28 cellular contexts compared by ENCODE assay signal in genomic region chr6:46927066-46927465, GRCh38. TPM values are rescaled to one million over a fixed set of nuclear protein-coding genes. Genes with fewer than 3 reads are reported as not detected.
DNase-seq lines count a peak whose midpoint lies in the region; ATAC-seq and TF ChIP-seq lines count a peak whose summit lies in the region.
"Had no signal": no experiment of that assay in that cellular context is flagged by ENCODE, and none has a peak within 500 bp of the region (broad histone marks: within the 10 kb centered on the region; RNA-seq: fewer than 3 reads in every experiment).

No MANE protein-coding gene starts in this region.

- no peak for TF ChIP-seq POLR2A in uterus (IDR thresholded peaks at IDR 0.05)

- H3K4me1 Mint-ChIP-seq in Calu3 (ENCODE audit: low read depth, unreplicated experiment) (peaks cover 70% of the 10 kb centered on the region), chondrocyte (ENCODE audit: low read depth) (peaks cover 15% of the 10 kb centered on the region)
- no peaks in the 10 kb centered on the region for H3K4me1 Mint-ChIP-seq in CD8-positive, alpha-beta memory T cell
- H3K4me1 Mint-ChIP-seq: immature natural killer cell; neural crest cell; stimulated activated naive CD8-positive, alpha-beta T cell treated with anti-CD3 and anti-CD28 coated beads, Interleukin-15, amount 100 ng/mL, for 72 hours had no signal

- no peaks in the 10 kb centered on the region for H3K4me1 ChIP-seq in uterus
- no peaks in the 10 kb centered on the region for H3K4me1 ChIP-seq in CD8-positive, alpha-beta memory T cell (ENCODE audit: insufficient read depth, low read length)

- H3K27me3 Mint-ChIP-seq in Calu3 (ENCODE audit: unreplicated experiment) (no peaks in the 10 kb centered on the region), chondrocyte (ENCODE audit: low read depth) (no peaks in the 10 kb centered on the region)
- peaks cover 0 to 3% of the 10 kb centered on the region in 2 donors for H3K27me3 Mint-ChIP-seq in CD8-positive, alpha-beta memory T cell

- H3K27ac Mint-ChIP-seq in Calu3 (ENCODE audit: unreplicated experiment) (peak overlapping the region; percentile 88), chondrocyte (ENCODE audit: unreplicated experiment) (peak overlapping the region; percentile 35)
- H3K27ac Mint-ChIP-seq in CD8-positive, alpha-beta memory T cell, result no peak overlapping the region
- H3K27ac Mint-ChIP-seq: activated naive CD4-positive, alpha-beta T cell treated with anti-CD3 and anti-CD28 coated beads for 36 hours; activated T-cell treated with anti-CD3 and anti-CD28 coated beads, Interleukin-2, amount 50 U/mL, for 72 hours; immature natural killer cell; stimulated activated naive CD8-positive, alpha-beta T cell treated with anti-CD3 and anti-CD28 coated beads, Interleukin-15, amount 100 ng/mL, for 72 hours had no signal

- intact Hi-C loops in Calu3 (cut with micrococcal nuclease; ENCODE audit: unreplicated experiment), result loop anchor here (5.0 kb wide), 3 partner anchors 40 to 115 kb away; partner anchors contain the start of gene ADGRF1
- intact Hi-C loops in uterus (cut with DNase I; ENCODE audit: low total_unique reads), result no loop called here

- H3K36me3 Mint-ChIP-seq in Calu3 (ENCODE audit: insufficient read depth, unreplicated experiment), result peaks cover 11% of the 10 kb centered on the region
- no peaks in the 10 kb centered on the region for H3K36me3 Mint-ChIP-seq in chondrocyte (ENCODE audit: low read depth)
- no peaks in the 10 kb centered on the region for H3K36me3 Mint-ChIP-seq in CD8-positive, alpha-beta memory T cell
- H3K36me3 Mint-ChIP-seq: immature natural killer cell had no signal

- DNase-seq in Calu3 (no peak), M059J (ENCODE audit: low read depth) (peak; percentile 66), chondrocyte (ENCODE audit: low spot score) (no peak), omental fat pad (ENCODE audit: low spot score) (no peak), uterus (no peak)
- no peak for DNase-seq in CD8-positive, alpha-beta memory T cell
- DNase-seq: activated CD4-positive, alpha-beta T cell treated with anti-CD3 and anti-CD28 coated beads, Interleukin-2, amount 50 U/mL, for 48 hours; activated naive CD4-positive, alpha-beta T cell treated with anti-CD3 and anti-CD28 coated beads for 36 hours; activated T-cell treated with anti-CD3 and anti-CD28 coated beads, Interleukin-2, amount 50 U/mL, for 72 hours; GDM1; hippocampal formation; immature natural killer cell; left colon; mesenchymal stem cell; NCI-H1105; NCI-H187; NCI-H446 treated with DMSO at 0.1 percent for 48 hours; NCI-H82; stimulated activated CD4-positive, alpha-beta T cell treated with anti-CD3 and anti-CD28 coated beads, Interleukin-2, amount 100 ng/mL, for 48 hours; stimulated activated naive CD8-positive, alpha-beta T cell treated with anti-CD3 and anti-CD28 coated beads, Interleukin-15, amount 100 ng/mL, for 72 hours had no signal

- no peak overlapping the region for H3K27ac ChIP-seq in uterus
- H3K27ac ChIP-seq in CD8-positive, alpha-beta memory T cell (ENCODE audit: low read depth, low read length), result no peak overlapping the region

- POLR2A ChIA-PET in CD8-positive, alpha-beta memory T cell (lab: Charles Lee), result no interaction called here

- CTCF ChIA-PET in Calu3 (lab: Charles Lee), result no interaction called here
- CTCF ChIA-PET in CD8-positive, alpha-beta memory T cell (lab: Charles Lee), result no interaction called here

- ATAC-seq in omental fat pad (ENCODE audit: low FRiP score), result peak; percentile 51
- no peak for ATAC-seq in GM21390 (IDR thresholded peaks at IDR 0.05; ENCODE audit: unreplicated experiment)
- no peak for ATAC-seq in HG03378 (IDR thresholded peaks at IDR 0.05; ENCODE audit: unreplicated experiment)
- ATAC-seq: activated CD4-positive, CD25-positive, alpha-beta regulatory T cell treated with anti-CD3 and anti-CD28 coated beads, Interleukin-2, amount 50 U/mL, for 24 hours; activated T-cell treated with anti-CD3 and anti-CD28 coated beads, Interleukin-2, amount 50 U/mL, for 72 hours; left colon; stimulated activated naive CD8-positive, alpha-beta T cell treated with anti-CD3 and anti-CD28 coated beads, Interleukin-15, amount 100 ng/mL, for 72 hours had no signal

- no peaks in the 10 kb centered on the region for H3K36me3 ChIP-seq in uterus
- no peaks in the 10 kb centered on the region for H3K36me3 ChIP-seq in CD8-positive, alpha-beta memory T cell (ENCODE audit: insufficient read depth, low read length)

- H3K4me3 ChIP-seq in uterus, result no peak overlapping the region
- no peak overlapping the region for H3K4me3 ChIP-seq in CD8-positive, alpha-beta memory T cell (ENCODE audit: low read length)

- TF ChIP-seq CTCF in Calu3 (IDR thresholded peaks at IDR 0.05; ENCODE audit: unreplicated experiment), result no peak
- TF ChIP-seq CTCF in chondrocyte (IDR thresholded peaks at IDR 0.05), result no peak
- TF ChIP-seq CTCF in omental fat pad (IDR thresholded peaks at IDR 0.05), result no peak
- TF ChIP-seq CTCF in uterus (IDR thresholded peaks at IDR 0.05), result no peak

- H3K9me3 ChIP-seq in uterus, result no peaks in the 10 kb centered on the region
- H3K9me3 ChIP-seq in CD8-positive, alpha-beta memory T cell (ENCODE audit: low read length), result no peaks in the 10 kb centered on the region

- no TSS peak for BruUV-seq in Calu3 (replicated peaks; lab: Mats Ljungman, UMichigan)

- H3K4me3 Mint-ChIP-seq in Calu3 (ENCODE audit: low read depth, unreplicated experiment) (peak overlapping the region; percentile 19), chondrocyte (ENCODE audit: unreplicated experiment) (no peak overlapping the region)
- no peak overlapping the region for H3K4me3 Mint-ChIP-seq in CD8-positive, alpha-beta memory T cell
- H3K4me3 Mint-ChIP-seq: activated naive CD4-positive, alpha-beta T cell treated with anti-CD3 and anti-CD28 coated beads for 36 hours; activated T-cell treated with anti-CD3 and anti-CD28 coated beads, Interleukin-2, amount 50 U/mL, for 72 hours; immature natural killer cell; neural crest cell; stimulated activated naive CD8-positive, alpha-beta T cell treated with anti-CD3 and anti-CD28 coated beads, Interleukin-15, amount 100 ng/mL, for 72 hours had no signal

- no peaks in the 10 kb centered on the region for H3K27me3 ChIP-seq in uterus
- H3K27me3 ChIP-seq in CD8-positive, alpha-beta memory T cell (ENCODE audit: insufficient read depth, low read length, poor library complexity, severe bottlenecking), result no peaks in the 10 kb centered on the region

- H3K9me3 Mint-ChIP-seq in Calu3 (ENCODE audit: low read depth, unreplicated experiment) (peaks cover 7% of the 10 kb centered on the region), chondrocyte (ENCODE audit: low read depth) (no peaks in the 10 kb centered on the region)
- peaks cover 0 to 3% (median 0%) of the 10 kb centered on the region in 5 donors for H3K9me3 Mint-ChIP-seq in CD8-positive, alpha-beta memory T cell
- H3K9me3 Mint-ChIP-seq: activated naive CD4-positive, alpha-beta T cell treated with anti-CD3 and anti-CD28 coated beads for 36 hours had no signal

RNA-seq across cellular contexts. Expression of gene ADGRF5, which starts 5.3 kb away (rescaled TPM):
- 0.07 and 0.24 TPM in 2 replicates for total RNA-seq in Calu3 (2022)
- 0.07 TPM in 1 of 2 replicates, not detected in the other for total RNA-seq in M059J (2014; rRNA removed; shearing (Covaris generic))
- total RNA-seq in chondrocyte, result 0.67 to 0.95 TPM in 2 of 3 replicates, not detected in the other
- 100 to 1,000 TPM in 1 of 4 donors, 10 to 100 TPM in 3; 29.7 to 324 (median 74.1) TPM for total RNA-seq in omental fat pad
- 10 to 100 TPM; 21.5 to 51.2 (median 35.9) TPM for total RNA-seq in uterus
- total RNA-seq in CD8-positive, alpha-beta memory T cell, result not detected
- polyA plus RNA-seq in CD8-positive, alpha-beta memory T cell, result not detected
- total RNA-seq: activated naive CD4-positive, alpha-beta T cell treated with anti-CD3 and anti-CD28 coated beads for 36 hours; activated T-cell treated with anti-CD3 and anti-CD28 coated beads, Interleukin-2, amount 50 U/mL, for 72 hours; T-helper 1 cell treated with Interleukin-12 subunit alpha and Interleukin-12 subunit beta and Interleukin-4 antibody, amounts not matched to agents 30 ng/mL and 1 ng/mL, for 36 hours had no signal
- polyA plus RNA-seq: AG04450, BJ, H1, immature natural killer cell had no signal

Comparison
In these comparisons a context has a peak if more than half of its experiments do, and no peak if none do; other contexts are left out.
1. H3K27ac Mint-ChIP-seq: peak in Calu3 (single experiment) and chondrocyte (single experiment); none in CD8-positive, alpha-beta memory T cell (0 of 8).
2. RNA of gene ADGRF5, which starts 5.3 kb away (total RNA-seq): 29.7 to 324 TPM in omental fat pad and 21.5 to 51.2 TPM in uterus; 0.67 to 0.95 TPM in chondrocyte, 0.07 to 0.24 TPM in Calu3, 0.07 TPM in M059J and not detected in CD8-positive, alpha-beta memory T cell; every median in the first group is over 10 times any median in the second.